Comparison of ENCODE assay signal across 19 cellular contexts in genomic region chr19:35118268-35119026, GRCh38. TPM values are rescaled to one million over a fixed set of nuclear protein-coding genes. Genes with fewer than 3 reads are reported as not detected.
DNase-seq lines count a peak whose midpoint lies in the region; ATAC-seq, FAIRE-seq and TF ChIP-seq lines count a peak whose summit lies in the region.
"Had no signal": no experiment of that assay in that cellular context is flagged by ENCODE, and none has a peak within 500 bp of the region (broad histone marks: within the 10 kb centered on the region; RNA-seq: fewer than 3 reads in every experiment).

No MANE protein-coding gene starts in this region.

- FAIRE-seq in frontal cortex (lab: Jason Lieb, UNC) = no peak

- H3K36me3 ChIP-seq in mucosa of rectum (ENCODE audit: control insufficient read depth in 2 of 2, insufficient read depth in 2 of 2, low read length in 2 of 2) (peaks cover 29 to 40% of the 10 kb centered on the region in 2 donors), upper lobe of right lung (peaks cover 3% of the 10 kb centered on the region)
- H3K36me3 ChIP-seq: HAP-1, neutrophil, SJSA1 had no signal

- intact Hi-C loops in upper lobe of right lung (cut with DNase I) = no loop called here

- H3K4me3 ChIP-seq in mucosa of rectum (ENCODE audit: low read length in 2 of 2) = peak overlapping the region; percentile 94 to 97
- peak overlapping the region; percentile 30 for H3K4me3 ChIP-seq in upper lobe of right lung
- H3K4me3 ChIP-seq: HAP-1, SJSA1 had no signal

- H3K9me3 ChIP-seq in mucosa of rectum (ENCODE audit: control insufficient read depth in 2 of 2, low read length in 2 of 2) (no peaks in the 10 kb centered on the region), upper lobe of right lung (no peaks in the 10 kb centered on the region)
- H3K9me3 ChIP-seq: HAP-1, neutrophil, SJSA1 had no signal

- H3K4me1 ChIP-seq in mucosa of rectum (ENCODE audit: control insufficient read depth in 2 of 2, insufficient read depth in 2 of 2, low read length in 2 of 2) (peaks cover 36 to 47% of the 10 kb centered on the region in 2 donors), upper lobe of right lung (peaks cover 30% of the 10 kb centered on the region)
- H3K4me1 ChIP-seq: SJSA1 had no signal

- in situ Hi-C loops in GM13976 (cut with MboI; ENCODE audit: low sequenced_read_pairs, unreplicated experiment) = no loop called here

- TF ChIP-seq CTCF in VCaP (conservative IDR thresholded peaks at IDR 0.05) (no peak), upper lobe of right lung (IDR thresholded peaks at IDR 0.05) (no peak), GM13976 (IDR thresholded peaks at IDR 0.05; ENCODE audit: borderline replicate concordance, control extremely low read depth, extremely low read depth, insufficient read depth, missing control alignments) (no peak)

- H3K27me3 ChIP-seq in mucosa of rectum (ENCODE audit: control insufficient read depth in 2 of 2, insufficient read depth in 2 of 2, low read length in 2 of 2) (no peaks in the 10 kb centered on the region), upper lobe of right lung (no peaks in the 10 kb centered on the region)
- H3K27me3 ChIP-seq: SJSA1 had no signal

- H3K27ac ChIP-seq in VCaP = peak overlapping the region; percentile 32
- H3K27ac ChIP-seq in epithelial cell of prostate = peak overlapping the region; percentile 90
- H3K27ac ChIP-seq in mucosa of rectum (ENCODE audit: low read depth in 2 of 2, low read length in 2 of 2) = peak overlapping the region; percentile 99 to 100
- H3K27ac ChIP-seq in upper lobe of right lung = peak overlapping the region; percentile 74
- H3K27ac ChIP-seq: neutrophil, SJSA1 had no signal

- H3K9ac ChIP-seq in mucosa of rectum (ENCODE audit: low read depth in 1 of 2, low read length in 2 of 2) = peak overlapping the region; percentile 77 to 100

- DNase-seq in epithelial cell of prostate (ENCODE audit: low read depth, low spot score) = no peak
- DNase-seq in upper lobe of right lung = peak; percentile 89
- no peak for DNase-seq in GM13976 (ENCODE audit: low spot score)
- no peak for DNase-seq in NCI-H2227 (lab: John Stamatoyannopoulos, UW; ENCODE audit: unreplicated experiment)
- no peak for DNase-seq in frontal cortex (ENCODE audit: low spot score in 2 of 2)
- no peak for DNase-seq in occipital lobe (lab: John Stamatoyannopoulos, UW)
- DNase-seq: activated CD4-positive, alpha-beta T cell treated with anti-CD3 and anti-CD28 coated beads, Interleukin-2, amount 50 U/mL, for 48 hours; anterior cingulate cortex; CD4-positive, CD25-positive, alpha-beta regulatory T cell; cortex of kidney; mesenchymal stem cell; NCI-H1092 treated with DMSO at 0.1 percent for 48 hours; stimulated activated naive B cell treated with anti-CD40 and anti-IgM and Interleukin-4, amounts not matched to agents 10 μg/mL and 1 μg/mL and 100 μg/mL, for 72 hours had no signal

- ATAC-seq in upper lobe of right lung = peak; percentile 81
- ATAC-seq: stimulated activated naive B cell treated with anti-CD40 and anti-IgM and Interleukin-4, amounts not matched to agents 10 μg/mL and 1 μg/mL and 100 μg/mL, for 72 hours had no signal

RNA-seq across cellular contexts. Expression of gene FXYD3, which starts 2.8 kb away (rescaled TPM):
- total RNA-seq in upper lobe of right lung (145 TPM), frontal cortex (not detected), occipital lobe (not detected)
- total RNA-seq: activated T-helper 2 cell treated with anti-CD3 and anti-CD28 coated beads, Interferon-gamma antibody, Interleukin-2, Interleukin-4, amounts not matched to agents 10 μg/mL and 5 μg/mL and 100 μg/mL, durations not matched to agents 14 hours and 24 hours and 36 hours; CD4-positive, CD25-positive, alpha-beta regulatory T cell; SJSA1 had no signal

RNA-seq across cellular contexts. Expression of gene LGI4, which starts 16.4 kb away (rescaled TPM):
- total RNA-seq in upper lobe of right lung (6.7 TPM), frontal cortex (9.0 TPM), occipital lobe (14.2 TPM)
- total RNA-seq: SJSA1 had no signal

RNA-seq across cellular contexts. Expression of gene FXYD1, which starts 20.2 kb away (rescaled TPM):
- total RNA-seq in upper lobe of right lung (67.6 TPM), frontal cortex (not detected), occipital lobe (not detected)
- total RNA-seq: SJSA1 had no signal

RNA-seq across cellular contexts. Expression of gene FXYD7, which starts 24.6 kb away (rescaled TPM):
- total RNA-seq in upper lobe of right lung (0.61 TPM), frontal cortex (10.6 TPM), occipital lobe (24.0 TPM)
- total RNA-seq: activated T-helper 2 cell treated with anti-CD3 and anti-CD28 coated beads, Interferon-gamma antibody, Interleukin-2, Interleukin-4, amounts not matched to agents 10 μg/mL and 5 μg/mL and 100 μg/mL, durations not matched to agents 14 hours and 24 hours and 36 hours; SJSA1 had no signal

RNA-seq across cellular contexts. Expression of gene FXYD5, which starts 36.1 kb away (rescaled TPM):
- total RNA-seq in upper lobe of right lung = 124 TPM
- not detected for total RNA-seq in frontal cortex
- not detected for total RNA-seq in occipital lobe

Comparison
In these comparisons a context has a peak if more than half of its experiments do, and no peak if none do; other contexts are left out.
1. H3K27ac ChIP-seq: peak in every context shown above with its lines; median percentile 100 in mucosa of rectum; 90 in epithelial cell of prostate; 74 in upper lobe of right lung; 32 in VCaP.
2. RNA of gene FXYD3, which starts 2.8 kb away (total RNA-seq): 145 TPM in upper lobe of right lung (single experiment); not detected in frontal cortex (single experiment) and not detected in occipital lobe (single experiment); every median in the first group is over 100 times any median in the second.
3. RNA of gene FXYD1, which starts 20.2 kb away (total RNA-seq): 67.6 TPM in upper lobe of right lung (single experiment); not detected in frontal cortex (single experiment) and not detected in occipital lobe (single experiment); every median in the first group is over 10 times any median in the second.